Comparison of ENCODE assay signal across 16 cellular contexts in genomic region chr5:69531010-69531785, GRCh38. TPM values are rescaled to one million over a fixed set of nuclear protein-coding genes. Genes with fewer than 3 reads are reported as not detected.
DNase-seq lines count a peak whose midpoint lies in the region; TF ChIP-seq lines count a peak whose summit lies in the region.
"Had no signal": no experiment of that assay in that cellular context is flagged by ENCODE, and none has a peak within 500 bp of the region (broad histone marks: within the 10 kb centered on the region; RNA-seq: fewer than 3 reads in every experiment).

No MANE protein-coding gene starts in this region.

- peaks cover 16% of the 10 kb centered on the region for H3K4me1 ChIP-seq in colonic mucosa
- H3K4me1 ChIP-seq: sigmoid colon, uterus had no signal

- peaks cover 34% of the 10 kb centered on the region for H3K4me1 Mint-ChIP-seq in progenitor cell of endocrine pancreas (ENCODE audit: low read depth)

- H3K9me3 ChIP-seq in colonic mucosa: no peaks in the 10 kb centered on the region
- H3K9me3 ChIP-seq: sigmoid colon, uterus had no signal

- no peaks in the 10 kb centered on the region for H3K27me3 Mint-ChIP-seq in progenitor cell of endocrine pancreas

- H3K36me3 Mint-ChIP-seq in progenitor cell of endocrine pancreas (ENCODE audit: insufficient read depth): peaks cover 13% of the 10 kb centered on the region
- H3K36me3 Mint-ChIP-seq: CD14-positive monocyte had no signal

- peak overlapping the region; percentile 9 for H3K4me3 Mint-ChIP-seq in progenitor cell of endocrine pancreas (ENCODE audit: low read depth)
- H3K4me3 Mint-ChIP-seq: stimulated activated naive CD8-positive, alpha-beta T cell treated with anti-CD3 and anti-CD28 coated beads, Interleukin-15, Interleukin-2, amounts not matched to agents 100 ng/mL and 50 ng/mL, for 24 hours had no signal

- no peaks in the 10 kb centered on the region for H3K27me3 ChIP-seq in colonic mucosa
- H3K27me3 ChIP-seq: sigmoid colon, uterus had no signal

- TF ChIP-seq CTCF in colonic mucosa (IDR thresholded peaks at IDR 0.05) (no peak), progenitor cell of endocrine pancreas (IDR thresholded peaks at IDR 0.05; ENCODE audit: unreplicated experiment) (no peak)

- no peaks in the 10 kb centered on the region for H3K36me3 ChIP-seq in colonic mucosa
- H3K36me3 ChIP-seq: sigmoid colon, uterus had no signal

- H3K9me3 Mint-ChIP-seq in progenitor cell of endocrine pancreas (ENCODE audit: low read depth): no peaks in the 10 kb centered on the region
- H3K9me3 Mint-ChIP-seq: CD14-positive monocyte; stimulated activated naive CD8-positive, alpha-beta T cell treated with anti-CD3 and anti-CD28 coated beads, Interleukin-15, Interleukin-2, amounts not matched to agents 100 ng/mL and 50 ng/mL, for 24 hours had no signal

- DNase-seq in NCI-H2171 treated with DMSO at 0.1 percent for 48 hours (lab: John Stamatoyannopoulos, UW) (peak; percentile 1), NCI-H2171 (lab: John Stamatoyannopoulos, UW) (no peak), NCI-H2029 (lab: John Stamatoyannopoulos, UW) (peak; percentile 65), colonic mucosa (no peak), progenitor cell of endocrine pancreas (ENCODE audit: low spot score, unreplicated experiment) (no peak), RPMI8226 (no peak), NCI-H82 treated with DMSO at 0.1 percent for 48 hours (lab: John Stamatoyannopoulos, UW; ENCODE audit: unreplicated experiment) (no peak), NK-92 (lab: John Stamatoyannopoulos, UW; ENCODE audit: unreplicated experiment) (no peak)
- DNase-seq: foreskin melanocyte, left cardiac atrium, SIG-M5, sigmoid colon, T-helper 2 cell, uterus had no signal

- H3K4me3 ChIP-seq in colonic mucosa: no peak overlapping the region
- H3K4me3 ChIP-seq: sigmoid colon, uterus had no signal

- intact Hi-C loops in colonic mucosa (cut with DNase I): no loop called here

- peak overlapping the region in 1 of 2 donors; percentile 31 for H3K9ac ChIP-seq in colonic mucosa (ENCODE audit: low read depth in 2 of 2, low read length in 2 of 2)

- peak overlapping the region; percentile 40 for H3K27ac Mint-ChIP-seq in progenitor cell of endocrine pancreas
- H3K27ac Mint-ChIP-seq: stimulated activated naive CD8-positive, alpha-beta T cell treated with anti-CD3 and anti-CD28 coated beads, Interleukin-15, Interleukin-2, amounts not matched to agents 100 ng/mL and 50 ng/mL, for 24 hours had no signal

- H3K27ac ChIP-seq in colonic mucosa: peak overlapping the region; percentile 27
- H3K27ac ChIP-seq: sigmoid colon, uterus had no signal

RNA-seq across cellular contexts. Expression of gene GTF2H2C, which starts 28.8 kb away (rescaled TPM):
- total RNA-seq in colonic mucosa (10 to 100 TPM; 16.0 to 20.2 TPM), progenitor cell of endocrine pancreas (52.6 and 64.1 TPM in 2 replicates)

RNA-seq across cellular contexts. Expression of gene OCLN, which starts 38.6 kb away (rescaled TPM):
- total RNA-seq in colonic mucosa (100 to 1,000 TPM; 115 to 176 TPM), progenitor cell of endocrine pancreas (131 and 143 TPM in 2 replicates)

Comparison
In these comparisons a context has a peak if more than half of its experiments do, and no peak if none do; other contexts are left out.
1. DNase-seq: peak in NCI-H2171 treated with DMSO at 0.1 percent for 48 hours (single experiment) and NCI-H2029 (single experiment); none in NCI-H2171 (single experiment), colonic mucosa (single experiment), progenitor cell of endocrine pancreas (single experiment), RPMI8226 (single experiment), NCI-H82 treated with DMSO at 0.1 percent for 48 hours (single experiment) and NK-92 (single experiment).